8 cellular contexts compared by ENCODE assay signal in the genomic region with DNA sequence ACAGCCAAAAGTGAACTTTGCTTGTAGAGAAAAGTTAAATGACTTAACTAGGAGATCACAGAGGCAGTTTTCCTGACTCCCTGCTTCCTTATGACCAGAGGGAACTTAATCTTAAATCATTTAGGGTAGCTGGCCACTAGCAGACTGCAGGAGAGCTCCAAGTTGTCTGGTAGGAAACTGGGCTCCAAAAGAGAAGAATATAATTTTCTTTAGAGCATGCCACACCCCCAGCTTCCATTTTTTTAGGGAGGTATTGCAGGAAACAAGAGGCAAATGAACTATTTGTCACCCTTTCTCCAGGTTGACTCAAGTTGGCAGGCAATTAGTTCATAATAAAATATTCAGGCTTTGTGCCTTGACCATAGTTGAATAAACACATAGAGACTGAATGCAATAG. TPM values are rescaled to one million over a fixed set of nuclear protein-coding genes. Genes with fewer than 3 reads are reported as not detected.
DNase-seq lines count a peak whose midpoint lies in the region; ATAC-seq and TF ChIP-seq lines count a peak whose summit lies in the region.

No MANE protein-coding gene starts in this region.

- TF ChIP-seq POLR2A in sigmoid colon (IDR thresholded peaks at IDR 0.05) = no peak

- peaks cover 70% of the 10 kb centered on the region for H3K79me2 ChIP-seq in SU-DHL-6 (ENCODE audit: insufficient read depth, low read length)

- H3K4me1 ChIP-seq in sigmoid colon = peaks cover 0 to 38% (median 27%) of the 10 kb centered on the region in 4 donors

- DNase-seq in GM12865 (ENCODE audit: low read depth) (no peak), fibroblast of pulmonary artery (ENCODE audit: low read depth) (no peak), sigmoid colon (no peak), Ammon's horn (ENCODE audit: low spot score) (no peak)
- no peak for DNase-seq in activated CD4-positive, CD25-positive, alpha-beta regulatory T cell treated with anti-CD3 and anti-CD28 coated beads, Interleukin-2, amount 50 U/mL, for 72 hours
- DNase-seq in stimulated activated naive CD4-positive, alpha-beta T cell treated with Interleukin-2 at 50 U/mL for 16 hours (lab: John Stamatoyannopoulos, UW) = no peak

- H3K36me3 ChIP-seq in SU-DHL-6 (ENCODE audit: low read length) = peaks cover 3% of the 10 kb centered on the region; the same call in 1 of the 2 replicates
- H3K36me3 ChIP-seq in sigmoid colon = peaks cover 0 to 25% (median 3%) of the 10 kb centered on the region in 4 donors

- H3K4me2 ChIP-seq in SU-DHL-6 (ENCODE audit: low read depth, low read length, poor library complexity, severe bottlenecking) = peak overlapping the region; percentile 84

- H3K27me3 ChIP-seq in SU-DHL-6 (ENCODE audit: low read length) = no peaks in the 10 kb centered on the region
- no peaks in the 10 kb centered on the region for H3K27me3 ChIP-seq in sigmoid colon

- H3K9me3 ChIP-seq in SU-DHL-6 (ENCODE audit: insufficient read depth, low read length) = no peaks in the 10 kb centered on the region
- no peaks in the 10 kb centered on the region for H3K9me3 ChIP-seq in sigmoid colon

- peaks cover 2% of the 10 kb centered on the region; the same call in 1 of the 2 replicates for H4K20me1 ChIP-seq in SU-DHL-6 (ENCODE audit: low read depth, low read length)

- no peak for TF ChIP-seq CTCF in GM12865 (IDR thresholded peaks at IDR 0.05; ENCODE audit: insufficient read depth, low read depth, low read length, missing control alignments)
- no peak for TF ChIP-seq CTCF in SU-DHL-6 (IDR thresholded peaks at IDR 0.05; ENCODE audit: insufficient read depth, low read length, poor library complexity, severe bottlenecking)
- no peak for TF ChIP-seq CTCF in fibroblast of pulmonary artery (IDR thresholded peaks at IDR 0.05; ENCODE audit: low read length, missing control alignments)
- TF ChIP-seq CTCF in sigmoid colon (IDR thresholded peaks at IDR 0.05) = no peak

- H3K4me3 ChIP-seq in GM12865 (ENCODE audit: low read depth, low read length) (peak overlapping the region; percentile 87), SU-DHL-6 (ENCODE audit: insufficient read depth, low read length, poor library complexity, severe bottlenecking) (peak overlapping the region; percentile 95), fibroblast of pulmonary artery (replicated peaks; ENCODE audit: low read depth, low read length) (peak overlapping the region; percentile 77), sigmoid colon (peak overlapping the region; percentile 44 to 73 (median 64))

- peak overlapping the region; percentile 83 for H2AFZ ChIP-seq in SU-DHL-6 (ENCODE audit: low read depth, low read length, severe bottlenecking)

- H3K9me2 ChIP-seq in SU-DHL-6 (replicated peaks; ENCODE audit: insufficient read depth, low read length) = no peaks in the 10 kb centered on the region

- TF ChIP-seq EP300 in sigmoid colon (IDR thresholded peaks at IDR 0.05) = no peak

- H3F3A ChIP-seq in SU-DHL-6 (ENCODE audit: insufficient read depth) = peaks cover 9% of the 10 kb centered on the region

- H3K9ac ChIP-seq in SU-DHL-6 (ENCODE audit: low read length) = peak overlapping the region; percentile 73

- no peak for ATAC-seq in HG03469 (IDR thresholded peaks at IDR 0.05; ENCODE audit: unreplicated experiment)

- 0 out of 2 replicates have a peak overlapping the region, but pooled peaks have one; percentile 35 for H3K27ac ChIP-seq in SU-DHL-6 (ENCODE audit: low read depth, low read length)
- H3K27ac ChIP-seq in sigmoid colon = peak overlapping the region; percentile 75 to 88 (median 78)

- intact Hi-C loops in sigmoid colon (cut with DNase I) = no loop called here

RNA-seq across cellular contexts. Expression of a gene that starts 2.6 kb away (rescaled TPM):
- total RNA-seq in sigmoid colon = 10 to 100 TPM in 2 of 4 donors, 1 to 10 TPM in 2; 7.5 to 15.0 (median 12.1) TPM
- 1 to 10 TPM; 5.4 to 8.1 (median 7.8) TPM for polyA plus RNA-seq in sigmoid colon

RNA-seq across cellular contexts. Expression of a gene that starts 2.9 kb away (rescaled TPM):
- total RNA-seq in sigmoid colon = under 1 TPM; under 0.01 to 0.49 (median 0.34) TPM
- 1 to 10 TPM in 2 of 3 donors, under 1 TPM in 1; 0.60 to 2.7 (median 1.4) TPM for polyA plus RNA-seq in sigmoid colon
